ENCODE assay signal across 8 cellular contexts in the genomic region with DNA sequence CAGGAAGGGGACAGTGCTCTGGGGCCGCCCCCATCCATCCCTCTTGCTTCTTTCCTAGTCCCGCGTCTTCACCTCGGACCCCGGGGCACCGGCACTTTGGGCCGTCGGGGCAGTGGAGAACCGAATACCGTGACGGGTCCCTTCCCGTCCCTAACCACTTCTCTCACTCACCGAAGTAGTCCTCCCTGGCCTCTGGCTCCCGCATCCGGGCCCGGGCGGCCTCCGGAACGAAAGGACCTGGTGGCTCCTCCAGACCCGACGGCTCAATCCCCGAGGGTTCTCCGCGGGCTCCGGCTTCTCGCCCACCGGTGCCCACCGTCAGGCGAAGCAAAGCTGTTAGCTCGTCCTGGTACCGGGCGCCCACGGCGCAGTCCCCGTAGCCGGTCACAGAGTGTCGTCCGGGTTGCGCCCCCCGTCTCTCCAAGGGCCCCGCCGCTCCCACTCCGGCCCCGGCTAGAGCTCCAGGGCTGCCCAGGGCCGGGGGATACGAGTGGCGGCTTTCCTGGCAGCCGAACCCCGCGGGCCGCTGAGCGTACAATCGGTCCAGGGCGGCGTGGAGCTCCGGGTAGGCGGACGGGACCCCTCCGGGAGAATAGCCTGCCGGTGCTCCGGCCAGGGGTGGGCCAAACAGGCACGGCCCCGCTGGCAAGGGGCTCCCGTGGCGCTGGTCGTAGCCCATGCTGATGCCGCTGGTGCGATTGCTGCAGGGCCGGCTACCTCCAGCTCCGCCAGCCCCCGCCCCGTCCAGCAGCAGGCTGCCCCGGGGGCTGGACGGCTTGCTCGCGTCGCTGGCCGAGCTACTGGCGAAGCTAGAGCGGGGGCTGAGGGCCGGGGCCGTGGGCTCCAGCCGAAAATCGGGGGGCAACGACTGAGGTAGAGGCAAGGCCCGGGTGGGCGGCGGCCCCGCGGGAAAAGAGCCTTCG. TPM values are rescaled to one million over a fixed set of nuclear protein-coding genes. Genes with fewer than 3 reads are reported as not detected.
A peak's percentile ranks its signal among the peaks of the same experiment; 100 is the strongest.
DNase-seq lines count a peak whose midpoint lies in the region; ATAC-seq, FAIRE-seq and TF ChIP-seq lines count a peak whose summit lies in the region.

No MANE protein-coding gene starts in this region.

- H3K27ac ChIP-seq in HepG2 (ENCODE audit: extremely low read length, insufficient read depth, low read length) = peak overlapping the region; percentile 91
- H3K27ac ChIP-seq in testis = peak overlapping the region; percentile 36 to 75
- H3K27ac ChIP-seq in substantia nigra (ENCODE audit: low read depth, low read length, poor library complexity, severe bottlenecking) = no peak overlapping the region

- no peak overlapping the region for H2AFZ ChIP-seq in HepG2 (ENCODE audit: low read length)

- peaks cover 41% of the 10 kb centered on the region for H3K4me1 Mint-ChIP-seq in MCF 10A (ENCODE audit: insufficient read depth, unreplicated experiment)

- TF ChIP-seq CTCF in AG09309 (IDR thresholded peaks at IDR 0.05; ENCODE audit: control insufficient read depth, insufficient read depth, low read depth, low read length, missing control alignments) = no peak
- no peak for TF ChIP-seq CTCF in MCF 10A (IDR thresholded peaks at IDR 0.05; ENCODE audit: unreplicated experiment)
- no peak for TF ChIP-seq CTCF in HepG2 (CRISPR knock-in tag; IDR thresholded peaks at IDR 0.05)
- no peak for TF ChIP-seq CTCF in testis (IDR thresholded peaks at IDR 0.05)

- POLR2A ChIA-PET in MCF 10A (lab: Yijun Ruan, JAX) = interaction anchor here (0.7 to 12.7 kb wide), 23 partner anchors 9 to 1199 kb away, joined by 3 to 133 read pairs (median 9); partner anchors contain the start of genes ACIN1, C14orf119, CDH24 and HAUS4
- POLR2A ChIA-PET in HepG2 (lab: Yijun Ruan, JAX) = interaction anchor here (0.6 to 25.8 kb wide), 34 partner anchors 14 to 1134 kb away, joined by 3 to 1670 read pairs (median 10); partner anchors contain the start of genes ACIN1, C14orf119, CDH24 and DCAF11

- BruUV-seq in MCF 10A (replicated peaks; lab: Mats Ljungman, UMichigan) (no TSS peak), HepG2 (replicated peaks; lab: Mats Ljungman, UMichigan) (TSS peak; percentile 62)

- intact Hi-C loops in MCF 10A (cut with micrococcal nuclease) (loop anchor here (2.0 to 5.0 kb wide), 4 partner anchors 109 to 594 kb away; no protein-coding TSS in a partner anchor), HepG2 (cut with micrococcal nuclease; ENCODE audit: unreplicated experiment) (loop anchor here (2.0 to 10.0 kb wide), 3 partner anchors 53 to 323 kb away; partner anchors contain the start of genes BCL2L2, LRP10, PPP1R3E and PSMB5), testis (cut with DNase I; ENCODE audit: low total_unique reads) (no loop called here)

- H3K9me3 Mint-ChIP-seq in MCF 10A (ENCODE audit: unreplicated experiment) = no peaks in the 10 kb centered on the region

- H3K4me1 ChIP-seq in HepG2 (ENCODE audit: insufficient read depth, low read length) (peaks cover 75% of the 10 kb centered on the region), testis (peaks cover 14% of the 10 kb centered on the region)

- peaks cover 61% of the 10 kb centered on the region for H3K79me2 ChIP-seq in HepG2 (ENCODE audit: insufficient read depth, low read length)

- no peak for FAIRE-seq in HepG2 (lab: Jason Lieb, UNC)

- no peaks in the 10 kb centered on the region for H3K9me3 ChIP-seq in HepG2 (ENCODE audit: low read length)
- no peaks in the 10 kb centered on the region for H3K9me3 ChIP-seq in testis

- in situ Hi-C loops in HepG2 (cut with HindIII; ENCODE audit: extremely low pct_ligation_motif_present, low pct_unique_long_range_greater_than_20kb) = no loop called here

- 1% methylated on average over 69 of the region's 91 CpGs for WGBS in HepG2 (ENCODE audit: low lambda C conversion rate)
- WGBS in testis, 2 donors = 2% methylated on average over 10 to 61 of the region's 91 CpGs

- H3K4me3 ChIP-seq in AG09309 (ENCODE audit: control insufficient read depth, low read depth, low read length) (peak overlapping the region; percentile 80), HepG2 (replicated peaks in 1 of 3; ENCODE audit: insufficient read depth in 1 of 3, low read depth in 2 of 3, low read length in 3 of 3) (peak overlapping the region; percentile 86 to 98 (median 89)), testis (peak overlapping the region; percentile 63 to 75)
- H3K4me3 ChIP-seq in Jurkat, Clone E6-1 (ENCODE audit: low read length) = peak overlapping the region; percentile 70

- peak overlapping the region; percentile 16 for H3K27ac Mint-ChIP-seq in MCF 10A (ENCODE audit: low read depth, unreplicated experiment)

- CTCF ChIA-PET in MCF 10A (lab: Yijun Ruan, JAX) (interaction anchor here (0.6 to 24.6 kb wide), 12 partner anchors 14 to 877 kb away, joined by 3 to 620 read pairs (median 8); partner anchors contain the start of genes CDH24, HAUS4 and PRMT5), HepG2 (lab: Yijun Ruan, JAX; ENCODE audit: low intra/inter-chr PET ratio, low total read pairs) (interaction anchor here (0.7 to 6.6 kb wide), 7 partner anchors 8 to 595 kb away, joined by 3 to 298 read pairs (median 10); partner anchors contain the start of gene CDH24)

- H3K36me3 Mint-ChIP-seq in MCF 10A (ENCODE audit: insufficient read depth, unreplicated experiment) = peaks cover 17% of the 10 kb centered on the region

- peak; percentile 12 for ATAC-seq in HepG2
- ATAC-seq in GM18867 (IDR thresholded peaks at IDR 0.05; ENCODE audit: unreplicated experiment) = no peak
- ATAC-seq in HG03108 (IDR thresholded peaks at IDR 0.05; ENCODE audit: unreplicated experiment) = no peak

- no peak for TF ChIP-seq EP300 in HepG2 (IDR thresholded peaks at IDR 0.05; ENCODE audit: low read depth in 2 of 2, low read length in 2 of 2)
- no peak for TF ChIP-seq EP300 in HepG2 (CRISPR knock-in tag; IDR thresholded peaks at IDR 0.05; ENCODE audit: borderline replicate concordance)

- H3K9ac ChIP-seq in HepG2 (ENCODE audit: insufficient read depth, low read depth, low read length) = peak overlapping the region; percentile 98

- H3K27me3 ChIP-seq in HepG2 (ENCODE audit: control insufficient read depth in 1 of 2, insufficient read depth in 2 of 2, low read length in 2 of 2) (no peaks in the 10 kb centered on the region; a peak in 1 of 5 replicates), testis (no peaks in the 10 kb centered on the region)

- no peaks in the 10 kb centered on the region for H4K20me1 ChIP-seq in HepG2 (ENCODE audit: insufficient read depth, low read length)

- H3K4me3 Mint-ChIP-seq in MCF 10A (ENCODE audit: unreplicated experiment) = no peak overlapping the region

- H3K36me3 ChIP-seq in HepG2 (replicated peaks in 1 of 2; ENCODE audit: control insufficient read depth in 1 of 2, insufficient read depth in 2 of 2, low read length in 2 of 2) (peaks cover 7 to 16% of the 10 kb centered on the region in 2 experiments), testis (ENCODE audit: low read depth, missing control alignments) (no peaks in the 10 kb centered on the region)

- TF ChIP-seq POLR2A in HepG2 (IDR thresholded peaks at IDR 0.05; ENCODE audit: insufficient read depth in 1 of 2, low read depth in 2 of 2, low read length in 2 of 2) (peak in 1 of 2 experiments; percentile 58; a peak in 2 of 4 replicates), testis (IDR thresholded peaks at IDR 0.05) (no peak)

- H3K4me2 ChIP-seq in HepG2 (ENCODE audit: low read depth, low read length) = peak overlapping the region; percentile 99

- TF ChIP-seq RAD21 in HepG2 (CRISPR knock-in tag; IDR thresholded peaks at IDR 0.05) = 0 out of 2 replicates have a peak, but pooled peaks have one; percentile 3

- DNase-seq in AG09309 (ENCODE audit: low read depth) (no peak), MCF 10A (ENCODE audit: unreplicated experiment) (peak; percentile 34), HepG2 (ENCODE audit: low spot score) (no peak), testis (no peak), substantia nigra (lab: John Stamatoyannopoulos, UW) (no peak)
- DNase-seq in Jurkat, Clone E6-1 (ENCODE audit: low read depth, low spot score) = no peak

- H3K27me3 Mint-ChIP-seq in MCF 10A (ENCODE audit: insufficient read depth, unreplicated experiment) = no peaks in the 10 kb centered on the region

RNA-seq across cellular contexts. Expression of gene AJUBA, which starts 1.0 kb away (rescaled TPM):
- polyA plus RNA-seq in Jurkat, Clone E6-1 (2012; ENCODE audit: insufficient read depth, insufficient read length) = 11.6 TPM
- total RNA-seq in MCF 10A (2022) (82.1 and 138 TPM in 2 replicates), HepG2 (2016; rRNA removed; fragmentation: Illumina TruSeq; extraction: Trizol) (109 and 157 TPM in 2 replicates), testis (10 to 100 TPM; 11.3 to 11.9 TPM)
- total RNA-seq in HepG2 (2016; cell fraction: cytosol; rRNA removed; fragmentation: Illumina TruSeq; extraction: Trizol; ENCODE audit: low read depth) = 29.1 and 32.6 TPM in 2 replicates
- total RNA-seq in HepG2 (2016; cell fraction: insoluble cytoplasmic fraction; rRNA removed; fragmentation: Illumina TruSeq; extraction: Trizol) = 104 and 153 TPM in 2 replicates
- 72.3 and 78.5 TPM in 2 replicates for total RNA-seq in HepG2 (2016; cell fraction: membrane; rRNA removed; fragmentation: Illumina TruSeq; extraction: Trizol)
- 149 and 162 TPM in 2 replicates for total RNA-seq in HepG2 (2016; cell fraction: nucleus; rRNA removed; fragmentation: Illumina TruSeq; extraction: Trizol)
- polyA plus RNA-seq in HepG2 (2011; rRNA removed) (241 and 315 TPM in 2 replicates), testis (ENCODE audit: insufficient read depth, low read depth, low replicate concordance) (12.8 TPM)
- polyA plus RNA-seq in HepG2 (2011; cell fraction: cytosol; rRNA removed) = 184 and 225 TPM in 2 replicates
- 207 and 248 TPM in 2 replicates for polyA plus RNA-seq in HepG2 (2011; cell fraction: nucleus; rRNA removed)
- polyA plus RNA-seq in HepG2 (2012) = 183 and 230 TPM in 2 replicates
- polyA plus RNA-seq in HepG2 (2016; cell fraction: cytosol; fragmentation: Illumina TruSeq; extraction: Trizol; ENCODE audit: low read depth) = 8.7 and 9.2 TPM in 2 replicates
- polyA plus RNA-seq in HepG2 (2016; cell fraction: insoluble cytoplasmic fraction; fragmentation: Illumina TruSeq; extraction: Trizol; ENCODE audit: low read depth) = 102 and 106 TPM in 2 replicates
- polyA plus RNA-seq in HepG2 (2016; cell fraction: membrane; fragmentation: Illumina TruSeq; extraction: Trizol; ENCODE audit: low read depth) = 31.5 and 31.6 TPM in 2 replicates
- polyA plus RNA-seq in HepG2 (2016; cell fraction: nucleus; fragmentation: Illumina TruSeq; extraction: Trizol; ENCODE audit: insufficient read depth, low read depth) = 158 and 165 TPM in 2 replicates
- 171 and 630 TPM in 2 replicates for polyA minus RNA-seq in HepG2 (2011; rRNA and poly(A)+ RNA removed; ENCODE audit: low replicate concordance)
- polyA minus RNA-seq in HepG2 (2011; cell fraction: cytosol; rRNA and poly(A)+ RNA removed) = 150 and 166 TPM in 2 replicates
- polyA minus RNA-seq in HepG2 (2011; cell fraction: nucleus; rRNA and poly(A)+ RNA removed) = 420 and 488 TPM in 2 replicates

RNA-seq across cellular contexts. Expression of gene HAUS4, which starts 24.5 kb away (rescaled TPM):
- 81.6 TPM for polyA plus RNA-seq in Jurkat, Clone E6-1 (2012; ENCODE audit: insufficient read depth, insufficient read length)
- 39.0 and 44.4 TPM in 2 replicates for total RNA-seq in MCF 10A (2022)
- 130 and 141 TPM in 2 replicates for total RNA-seq in HepG2 (2016; rRNA removed; fragmentation: Illumina TruSeq; extraction: Trizol)
- 124 and 143 TPM in 2 replicates for total RNA-seq in HepG2 (2016; cell fraction: cytosol; rRNA removed; fragmentation: Illumina TruSeq; extraction: Trizol; ENCODE audit: low read depth)
- 128 and 148 TPM in 2 replicates for total RNA-seq in HepG2 (2016; cell fraction: insoluble cytoplasmic fraction; rRNA removed; fragmentation: Illumina TruSeq; extraction: Trizol)
- 134 and 154 TPM in 2 replicates for total RNA-seq in HepG2 (2016; cell fraction: membrane; rRNA removed; fragmentation: Illumina TruSeq; extraction: Trizol)
- 82.9 and 84.6 TPM in 2 replicates for total RNA-seq in HepG2 (2016; cell fraction: nucleus; rRNA removed; fragmentation: Illumina TruSeq; extraction: Trizol)
- polyA plus RNA-seq in HepG2 (2011; rRNA removed) = 64.7 and 74.4 TPM in 2 replicates
- 49.6 and 52.3 TPM in 2 replicates for polyA plus RNA-seq in HepG2 (2011; cell fraction: cytosol; rRNA removed)
- polyA plus RNA-seq in HepG2 (2011; cell fraction: nucleus; rRNA removed) = 90.4 and 93.9 TPM in 2 replicates
- polyA plus RNA-seq in HepG2 (2012) = 58.5 and 83.9 TPM in 2 replicates
- polyA plus RNA-seq in HepG2 (2016; cell fraction: cytosol; fragmentation: Illumina TruSeq; extraction: Trizol; ENCODE audit: low read depth) = 42.0 and 47.4 TPM in 2 replicates
- polyA plus RNA-seq in HepG2 (2016; cell fraction: insoluble cytoplasmic fraction; fragmentation: Illumina TruSeq; extraction: Trizol; ENCODE audit: low read depth) = 106 and 115 TPM in 2 replicates
- polyA plus RNA-seq in HepG2 (2016; cell fraction: membrane; fragmentation: Illumina TruSeq; extraction: Trizol; ENCODE audit: low read depth) = 86.6 and 89.8 TPM in 2 replicates
- 118 and 127 TPM in 2 replicates for polyA plus RNA-seq in HepG2 (2016; cell fraction: nucleus; fragmentation: Illumina TruSeq; extraction: Trizol; ENCODE audit: insufficient read depth, low read depth)
- polyA minus RNA-seq in HepG2 (2011; rRNA and poly(A)+ RNA removed; ENCODE audit: low replicate concordance) = 39.3 and 43.1 TPM in 2 replicates
- polyA minus RNA-seq in HepG2 (2011; cell fraction: cytosol; rRNA and poly(A)+ RNA removed) = 27.3 and 39.3 TPM in 2 replicates
- polyA minus RNA-seq in HepG2 (2011; cell fraction: nucleus; rRNA and poly(A)+ RNA removed) = 50.6 and 59.4 TPM in 2 replicates
- 10 to 100 TPM; 26.4 to 30.5 TPM for total RNA-seq in testis
- 22.4 TPM for polyA plus RNA-seq in testis (ENCODE audit: insufficient read depth, low read depth, low replicate concordance)

RNA-seq across cellular contexts. Expression of gene C14orf93, which starts 28.6 kb away (rescaled TPM):
- 4.7 TPM for polyA plus RNA-seq in Jurkat, Clone E6-1 (2012; ENCODE audit: insufficient read depth, insufficient read length)
- 6.1 and 7.1 TPM in 2 replicates for total RNA-seq in MCF 10A (2022)
- total RNA-seq in HepG2 (2016; rRNA removed; fragmentation: Illumina TruSeq; extraction: Trizol) = 10.8 and 11.4 TPM in 2 replicates
- total RNA-seq in HepG2 (2016; cell fraction: cytosol; rRNA removed; fragmentation: Illumina TruSeq; extraction: Trizol; ENCODE audit: low read depth) = 3.1 and 3.7 TPM in 2 replicates
- total RNA-seq in HepG2 (2016; cell fraction: insoluble cytoplasmic fraction; rRNA removed; fragmentation: Illumina TruSeq; extraction: Trizol) = 10.9 and 11.2 TPM in 2 replicates
- 7.8 and 9.1 TPM in 2 replicates for total RNA-seq in HepG2 (2016; cell fraction: membrane; rRNA removed; fragmentation: Illumina TruSeq; extraction: Trizol)
- 6.7 and 8.3 TPM in 2 replicates for total RNA-seq in HepG2 (2016; cell fraction: nucleus; rRNA removed; fragmentation: Illumina TruSeq; extraction: Trizol)
- polyA plus RNA-seq in HepG2 (2011; rRNA removed) = 19.8 and 22.5 TPM in 2 replicates
- polyA plus RNA-seq in HepG2 (2011; cell fraction: cytosol; rRNA removed) = 18.0 and 23.7 TPM in 2 replicates
- 27.1 and 27.7 TPM in 2 replicates for polyA plus RNA-seq in HepG2 (2011; cell fraction: nucleus; rRNA removed)
- 14.5 and 15.7 TPM in 2 replicates for polyA plus RNA-seq in HepG2 (2012)
- 2.6 and 3.0 TPM in 2 replicates for polyA plus RNA-seq in HepG2 (2016; cell fraction: cytosol; fragmentation: Illumina TruSeq; extraction: Trizol; ENCODE audit: low read depth)
- polyA plus RNA-seq in HepG2 (2016; cell fraction: insoluble cytoplasmic fraction; fragmentation: Illumina TruSeq; extraction: Trizol; ENCODE audit: low read depth) = 9.9 and 10.2 TPM in 2 replicates
- polyA plus RNA-seq in HepG2 (2016; cell fraction: membrane; fragmentation: Illumina TruSeq; extraction: Trizol; ENCODE audit: low read depth) = 6.4 TPM in 2 replicates
- 19.5 and 24.7 TPM in 2 replicates for polyA plus RNA-seq in HepG2 (2016; cell fraction: nucleus; fragmentation: Illumina TruSeq; extraction: Trizol; ENCODE audit: insufficient read depth, low read depth)
- polyA minus RNA-seq in HepG2 (2011; rRNA and poly(A)+ RNA removed; ENCODE audit: low replicate concordance) = 18.0 and 62.7 TPM in 2 replicates
- 8.0 and 14.8 TPM in 2 replicates for polyA minus RNA-seq in HepG2 (2011; cell fraction: cytosol; rRNA and poly(A)+ RNA removed)
- polyA minus RNA-seq in HepG2 (2011; cell fraction: nucleus; rRNA and poly(A)+ RNA removed) = 8.8 and 11.9 TPM in 2 replicates
- 10 to 100 TPM; 12.5 to 17.5 TPM for total RNA-seq in testis
- polyA plus RNA-seq in testis (ENCODE audit: insufficient read depth, low read depth, low replicate concordance) = 4.5 TPM

RNA-seq across cellular contexts. Expression of gene PRMT5, which starts 52.2 kb away (rescaled TPM):
- polyA plus RNA-seq in Jurkat, Clone E6-1 (2012; ENCODE audit: insufficient read depth, insufficient read length) = 168 TPM
- 175 and 201 TPM in 2 replicates for total RNA-seq in MCF 10A (2022)
- 210 and 289 TPM in 2 replicates for total RNA-seq in HepG2 (2016; rRNA removed; fragmentation: Illumina TruSeq; extraction: Trizol)
- total RNA-seq in HepG2 (2016; cell fraction: cytosol; rRNA removed; fragmentation: Illumina TruSeq; extraction: Trizol; ENCODE audit: low read depth) = 154 and 171 TPM in 2 replicates
- 224 and 314 TPM in 2 replicates for total RNA-seq in HepG2 (2016; cell fraction: insoluble cytoplasmic fraction; rRNA removed; fragmentation: Illumina TruSeq; extraction: Trizol)
- 131 and 139 TPM in 2 replicates for total RNA-seq in HepG2 (2016; cell fraction: membrane; rRNA removed; fragmentation: Illumina TruSeq; extraction: Trizol)
- total RNA-seq in HepG2 (2016; cell fraction: nucleus; rRNA removed; fragmentation: Illumina TruSeq; extraction: Trizol) = 137 and 144 TPM in 2 replicates
- polyA plus RNA-seq in HepG2 (2011; rRNA removed) = 329 and 354 TPM in 2 replicates
- 348 and 362 TPM in 2 replicates for polyA plus RNA-seq in HepG2 (2011; cell fraction: cytosol; rRNA removed)
- 327 and 362 TPM in 2 replicates for polyA plus RNA-seq in HepG2 (2011; cell fraction: nucleus; rRNA removed)
- polyA plus RNA-seq in HepG2 (2012) = 137 and 192 TPM in 2 replicates
- polyA plus RNA-seq in HepG2 (2016; cell fraction: cytosol; fragmentation: Illumina TruSeq; extraction: Trizol; ENCODE audit: low read depth) = 39.5 and 40.9 TPM in 2 replicates
- polyA plus RNA-seq in HepG2 (2016; cell fraction: insoluble cytoplasmic fraction; fragmentation: Illumina TruSeq; extraction: Trizol; ENCODE audit: low read depth) = 294 and 308 TPM in 2 replicates
- 72.5 and 74.3 TPM in 2 replicates for polyA plus RNA-seq in HepG2 (2016; cell fraction: membrane; fragmentation: Illumina TruSeq; extraction: Trizol; ENCODE audit: low read depth)
- 212 and 229 TPM in 2 replicates for polyA plus RNA-seq in HepG2 (2016; cell fraction: nucleus; fragmentation: Illumina TruSeq; extraction: Trizol; ENCODE audit: insufficient read depth, low read depth)
- polyA minus RNA-seq in HepG2 (2011; rRNA and poly(A)+ RNA removed; ENCODE audit: low replicate concordance) = 563 and 739 TPM in 2 replicates
- polyA minus RNA-seq in HepG2 (2011; cell fraction: cytosol; rRNA and poly(A)+ RNA removed) = 136 and 191 TPM in 2 replicates
- polyA minus RNA-seq in HepG2 (2011; cell fraction: nucleus; rRNA and poly(A)+ RNA removed) = 169 and 174 TPM in 2 replicates
- 10 to 100 TPM; 62.4 to 76.8 TPM for total RNA-seq in testis
- 73.9 TPM for polyA plus RNA-seq in testis (ENCODE audit: insufficient read depth, low read depth, low replicate concordance)

RNA-seq across cellular contexts. Expression of gene PSMB5, which starts 53.3 kb away (rescaled TPM):
- 319 TPM for polyA plus RNA-seq in Jurkat, Clone E6-1 (2012; ENCODE audit: insufficient read depth, insufficient read length)
- total RNA-seq in MCF 10A (2022) (162 and 173 TPM in 2 replicates), HepG2 (2016; rRNA removed; fragmentation: Illumina TruSeq; extraction: Trizol) (871 and 1,316 TPM in 2 replicates), testis (100 to 1,000 TPM in 1 of 2 donors, 10 to 100 TPM in 1; 97.2 to 123 TPM)
- 296 and 327 TPM in 2 replicates for total RNA-seq in HepG2 (2016; cell fraction: cytosol; rRNA removed; fragmentation: Illumina TruSeq; extraction: Trizol; ENCODE audit: low read depth)
- total RNA-seq in HepG2 (2016; cell fraction: insoluble cytoplasmic fraction; rRNA removed; fragmentation: Illumina TruSeq; extraction: Trizol) = 923 and 1,358 TPM in 2 replicates
- 499 and 543 TPM in 2 replicates for total RNA-seq in HepG2 (2016; cell fraction: membrane; rRNA removed; fragmentation: Illumina TruSeq; extraction: Trizol)
- total RNA-seq in HepG2 (2016; cell fraction: nucleus; rRNA removed; fragmentation: Illumina TruSeq; extraction: Trizol) = 325 and 326 TPM in 2 replicates
- polyA plus RNA-seq in HepG2 (2011; rRNA removed) (566 and 705 TPM in 2 replicates), testis (ENCODE audit: insufficient read depth, low read depth, low replicate concordance) (145 TPM)
- 909 and 1,129 TPM in 2 replicates for polyA plus RNA-seq in HepG2 (2011; cell fraction: cytosol; rRNA removed)
- polyA plus RNA-seq in HepG2 (2011; cell fraction: nucleus; rRNA removed) = 173 and 191 TPM in 2 replicates
- polyA plus RNA-seq in HepG2 (2012) = 459 and 476 TPM in 2 replicates
- 281 and 292 TPM in 2 replicates for polyA plus RNA-seq in HepG2 (2016; cell fraction: cytosol; fragmentation: Illumina TruSeq; extraction: Trizol; ENCODE audit: low read depth)
- 1,127 and 1,228 TPM in 2 replicates for polyA plus RNA-seq in HepG2 (2016; cell fraction: insoluble cytoplasmic fraction; fragmentation: Illumina TruSeq; extraction: Trizol; ENCODE audit: low read depth)
- polyA plus RNA-seq in HepG2 (2016; cell fraction: membrane; fragmentation: Illumina TruSeq; extraction: Trizol; ENCODE audit: low read depth) = 411 and 426 TPM in 2 replicates
- polyA plus RNA-seq in HepG2 (2016; cell fraction: nucleus; fragmentation: Illumina TruSeq; extraction: Trizol; ENCODE audit: insufficient read depth, low read depth) = 421 and 445 TPM in 2 replicates
- 455 and 971 TPM in 2 replicates for polyA minus RNA-seq in HepG2 (2011; rRNA and poly(A)+ RNA removed; ENCODE audit: low replicate concordance)
- polyA minus RNA-seq in HepG2 (2011; cell fraction: cytosol; rRNA and poly(A)+ RNA removed) = 370 and 379 TPM in 2 replicates
- polyA minus RNA-seq in HepG2 (2011; cell fraction: nucleus; rRNA and poly(A)+ RNA removed) = 156 and 157 TPM in 2 replicates
